Comparison of ENCODE assay signal across 8 cellular contexts in the genomic region with DNA sequence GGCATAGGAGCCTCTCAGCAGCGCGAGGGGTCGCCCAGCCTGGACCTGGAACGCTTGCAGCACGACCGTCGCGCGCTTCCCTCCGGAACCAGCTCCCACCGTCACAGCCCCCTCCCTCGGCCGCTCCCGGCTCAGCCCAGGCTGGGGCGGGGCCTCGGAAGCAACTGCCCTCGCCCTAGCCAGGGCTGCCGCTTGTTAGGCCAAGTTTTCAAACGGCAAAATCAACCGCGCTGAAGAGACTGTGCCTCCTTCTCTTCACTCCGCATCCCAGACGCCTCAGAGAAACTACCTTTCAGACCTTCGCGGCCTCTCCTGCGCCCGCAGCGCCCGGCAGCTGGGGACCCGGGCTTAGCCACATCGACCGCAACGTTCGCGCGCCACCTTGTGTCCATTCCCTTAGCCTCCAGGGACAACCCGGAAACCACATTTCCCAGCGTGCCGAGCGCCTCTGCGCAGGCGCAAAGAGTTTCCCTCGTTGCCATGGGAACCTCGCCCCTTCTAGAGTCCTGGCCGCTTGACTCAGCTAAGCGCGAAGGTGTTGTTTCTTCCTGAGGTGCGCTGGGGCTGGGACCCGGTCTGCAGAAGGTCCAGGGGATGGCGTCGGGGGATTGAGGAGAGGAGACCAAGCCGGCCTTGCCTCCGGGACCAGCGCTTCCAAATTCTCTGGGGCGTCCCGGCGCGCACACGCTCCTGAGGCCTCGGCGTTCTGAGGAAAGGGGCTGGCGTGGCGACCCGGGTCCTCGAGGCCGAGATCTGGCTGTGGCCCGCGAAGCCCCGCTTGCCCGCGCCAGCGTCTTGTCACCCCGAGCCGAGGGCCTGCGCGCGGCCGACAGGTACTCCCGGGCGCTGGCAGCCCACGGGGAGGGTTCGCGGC. TPM values are rescaled to one million over a fixed set of nuclear protein-coding genes. Genes with fewer than 3 reads are reported as not detected.
DNase-seq lines count a peak whose midpoint lies in the region; ATAC-seq and TF ChIP-seq lines count a peak whose summit lies in the region.

No MANE protein-coding gene starts in this region.

- peaks cover 3% of the 10 kb centered on the region for H3K27me3 Mint-ChIP-seq in activated T-helper 2 cell treated with anti-CD3 and anti-CD28 coated beads, Interferon-gamma antibody, Interleukin-2, Interleukin-4, amounts not matched to agents 10 μg/mL and 5 μg/mL and 100 μg/mL, durations not matched to agents 14 hours and 24 hours and 36 hours (ENCODE audit: low read depth)
- H3K27me3 Mint-ChIP-seq in natural killer cell treated with Interleukin-12 subunit alpha and Interleukin-12 subunit beta and Interleukin-15 and Interleukin-18, amount 100 ng/mL, for 72 hours: peaks cover 0 to 10% of the 10 kb centered on the region in 2 donors

- peak; percentile 93 to 94 for ATAC-seq in natural killer cell treated with Interleukin-12 subunit alpha and Interleukin-12 subunit beta and Interleukin-15 and Interleukin-18, amount 100 ng/mL, for 72 hours

- H3K9me3 Mint-ChIP-seq in activated T-helper 2 cell treated with anti-CD3 and anti-CD28 coated beads, Interferon-gamma antibody, Interleukin-2, Interleukin-4, amounts not matched to agents 10 μg/mL and 5 μg/mL and 100 μg/mL, durations not matched to agents 14 hours and 24 hours and 36 hours: no peaks in the 10 kb centered on the region
- no peaks in the 10 kb centered on the region for H3K9me3 Mint-ChIP-seq in natural killer cell treated with Interleukin-12 subunit alpha and Interleukin-12 subunit beta and Interleukin-15 and Interleukin-18, amount 100 ng/mL, for 72 hours

- TF ChIP-seq CTCF in LNCAP (IDR thresholded peaks at IDR 0.05) (peak; percentile 87), fibroblast of pulmonary artery (IDR thresholded peaks at IDR 0.05; ENCODE audit: low read length, missing control alignments) (peak; percentile 80)

- intact Hi-C loops in activated T-helper 2 cell treated with anti-CD3 and anti-CD28 coated beads, Interferon-gamma antibody, Interleukin-2, Interleukin-4, amounts not matched to agents 10 μg/mL and 5 μg/mL and 100 μg/mL, durations not matched to agents 14 hours and 24 hours and 36 hours (cut with micrococcal nuclease): loop anchor here (1.0 to 5.0 kb wide), 4 partner anchors 29 to 200 kb away; a partner anchor contains a TSS

- DNase-seq in ELR (ENCODE audit: low read depth): peak; percentile 97
- DNase-seq in GOT3 (lab: John Stamatoyannopoulos, UW): peak; percentile 94
- DNase-seq in RPMI7951 (ENCODE audit: low read depth): peak; percentile 90
- peak; percentile 98 for DNase-seq in activated T-helper 2 cell treated with anti-CD3 and anti-CD28 coated beads, Interferon-gamma antibody, Interleukin-2, Interleukin-4, amounts not matched to agents 10 μg/mL and 5 μg/mL and 100 μg/mL, durations not matched to agents 14 hours and 24 hours and 36 hours (ENCODE audit: low spot score)
- peak; percentile 95 for DNase-seq in fibroblast of pulmonary artery (ENCODE audit: low read depth)
- peak; percentile 97 for DNase-seq in natural killer cell treated with Interleukin-12 subunit alpha and Interleukin-12 subunit beta and Interleukin-15 and Interleukin-18, amount 100 ng/mL, for 72 hours (ENCODE audit: low spot score)
- DNase-seq in stimulated activated naive CD4-positive, alpha-beta T cell treated with Interleukin-2 at 50 U/mL for 16 hours (lab: John Stamatoyannopoulos, UW): peak; percentile 97

- no peaks in the 10 kb centered on the region for H3K36me3 Mint-ChIP-seq in activated T-helper 2 cell treated with anti-CD3 and anti-CD28 coated beads, Interferon-gamma antibody, Interleukin-2, Interleukin-4, amounts not matched to agents 10 μg/mL and 5 μg/mL and 100 μg/mL, durations not matched to agents 14 hours and 24 hours and 36 hours (ENCODE audit: low read depth)
- no peaks in the 10 kb centered on the region for H3K36me3 Mint-ChIP-seq in natural killer cell treated with Interleukin-12 subunit alpha and Interleukin-12 subunit beta and Interleukin-15 and Interleukin-18, amount 100 ng/mL, for 72 hours

- H3K27ac Mint-ChIP-seq in activated T-helper 2 cell treated with anti-CD3 and anti-CD28 coated beads, Interferon-gamma antibody, Interleukin-2, Interleukin-4, amounts not matched to agents 10 μg/mL and 5 μg/mL and 100 μg/mL, durations not matched to agents 14 hours and 24 hours and 36 hours: peak overlapping the region; percentile 98
- H3K27ac Mint-ChIP-seq in natural killer cell treated with Interleukin-12 subunit alpha and Interleukin-12 subunit beta and Interleukin-15 and Interleukin-18, amount 100 ng/mL, for 72 hours: peak overlapping the region; percentile 95 to 97

- H3K4me3 ChIP-seq in fibroblast of pulmonary artery (replicated peaks; ENCODE audit: low read depth, low read length): peak overlapping the region; percentile 88

- H3K4me3 Mint-ChIP-seq in activated T-helper 2 cell treated with anti-CD3 and anti-CD28 coated beads, Interferon-gamma antibody, Interleukin-2, Interleukin-4, amounts not matched to agents 10 μg/mL and 5 μg/mL and 100 μg/mL, durations not matched to agents 14 hours and 24 hours and 36 hours (ENCODE audit: low read depth): peak overlapping the region; percentile 96
- H3K4me3 Mint-ChIP-seq in natural killer cell treated with Interleukin-12 subunit alpha and Interleukin-12 subunit beta and Interleukin-15 and Interleukin-18, amount 100 ng/mL, for 72 hours: peak overlapping the region; percentile 98

- peaks cover 30% of the 10 kb centered on the region for H3K4me1 Mint-ChIP-seq in activated T-helper 2 cell treated with anti-CD3 and anti-CD28 coated beads, Interferon-gamma antibody, Interleukin-2, Interleukin-4, amounts not matched to agents 10 μg/mL and 5 μg/mL and 100 μg/mL, durations not matched to agents 14 hours and 24 hours and 36 hours (ENCODE audit: low read depth)
- peaks cover 25 to 28% of the 10 kb centered on the region in 2 donors for H3K4me1 Mint-ChIP-seq in natural killer cell treated with Interleukin-12 subunit alpha and Interleukin-12 subunit beta and Interleukin-15 and Interleukin-18, amount 100 ng/mL, for 72 hours (ENCODE audit: low read depth in 2 of 2)

RNA-seq across cellular contexts. Expression of a gene that starts 14.3 kb away (rescaled TPM):
- 8.0 and 10.9 TPM in 2 replicates for total RNA-seq in RPMI7951 (2014; rRNA removed; shearing (Covaris generic))
- 12.1 and 16.2 TPM in 2 replicates for total RNA-seq in activated T-helper 2 cell treated with anti-CD3 and anti-CD28 coated beads, Interferon-gamma antibody, Interleukin-2, Interleukin-4, amounts not matched to agents 10 μg/mL and 5 μg/mL and 100 μg/mL, durations not matched to agents 14 hours and 24 hours and 36 hours
- total RNA-seq in natural killer cell treated with Interleukin-12 subunit alpha and Interleukin-12 subunit beta and Interleukin-15 and Interleukin-18, amount 100 ng/mL, for 72 hours: 10 to 100 TPM; 19.2 to 32.3 TPM

RNA-seq across cellular contexts. Expression of a gene that starts 28.5 kb away (rescaled TPM):
- 17.6 and 28.5 TPM in 2 replicates for total RNA-seq in RPMI7951 (2014; rRNA removed; shearing (Covaris generic))
- total RNA-seq in activated T-helper 2 cell treated with anti-CD3 and anti-CD28 coated beads, Interferon-gamma antibody, Interleukin-2, Interleukin-4, amounts not matched to agents 10 μg/mL and 5 μg/mL and 100 μg/mL, durations not matched to agents 14 hours and 24 hours and 36 hours: 119 and 135 TPM in 2 replicates
- total RNA-seq in natural killer cell treated with Interleukin-12 subunit alpha and Interleukin-12 subunit beta and Interleukin-15 and Interleukin-18, amount 100 ng/mL, for 72 hours: 100 to 1,000 TPM; 182 to 231 TPM

RNA-seq across cellular contexts. Expression of a gene that starts 35.7 kb away (rescaled TPM):
- total RNA-seq in RPMI7951 (2014; rRNA removed; shearing (Covaris generic)): 68.0 and 85.3 TPM in 2 replicates
- total RNA-seq in activated T-helper 2 cell treated with anti-CD3 and anti-CD28 coated beads, Interferon-gamma antibody, Interleukin-2, Interleukin-4, amounts not matched to agents 10 μg/mL and 5 μg/mL and 100 μg/mL, durations not matched to agents 14 hours and 24 hours and 36 hours: 41.1 and 50.1 TPM in 2 replicates
- 10 to 100 TPM; 25.7 to 46.4 TPM for total RNA-seq in natural killer cell treated with Interleukin-12 subunit alpha and Interleukin-12 subunit beta and Interleukin-15 and Interleukin-18, amount 100 ng/mL, for 72 hours

RNA-seq across cellular contexts. Expression of a gene that starts 51.3 kb away (rescaled TPM):
- total RNA-seq in RPMI7951 (2014; rRNA removed; shearing (Covaris generic)): 22.0 and 32.9 TPM in 2 replicates
- total RNA-seq in activated T-helper 2 cell treated with anti-CD3 and anti-CD28 coated beads, Interferon-gamma antibody, Interleukin-2, Interleukin-4, amounts not matched to agents 10 μg/mL and 5 μg/mL and 100 μg/mL, durations not matched to agents 14 hours and 24 hours and 36 hours: 282 and 287 TPM in 2 replicates
- 100 to 1,000 TPM; 394 to 432 TPM for total RNA-seq in natural killer cell treated with Interleukin-12 subunit alpha and Interleukin-12 subunit beta and Interleukin-15 and Interleukin-18, amount 100 ng/mL, for 72 hours

RNA-seq across cellular contexts. Expression of a gene that starts 55.8 kb away (rescaled TPM):
- total RNA-seq in RPMI7951 (2014; rRNA removed; shearing (Covaris generic)): 4.8 and 5.4 TPM in 2 replicates
- 2.9 and 3.0 TPM in 2 replicates for total RNA-seq in activated T-helper 2 cell treated with anti-CD3 and anti-CD28 coated beads, Interferon-gamma antibody, Interleukin-2, Interleukin-4, amounts not matched to agents 10 μg/mL and 5 μg/mL and 100 μg/mL, durations not matched to agents 14 hours and 24 hours and 36 hours
- total RNA-seq in natural killer cell treated with Interleukin-12 subunit alpha and Interleukin-12 subunit beta and Interleukin-15 and Interleukin-18, amount 100 ng/mL, for 72 hours: 1 to 10 TPM; 1.4 to 3.3 TPM

Comparison
In these comparisons a context has a peak if more than half of its experiments do, and no peak if none do; other contexts are left out.
1. Peak in every context shown above with its lines: DNase-seq, ATAC-seq and H3K4me3 ChIP-seq.